ENCODE assay signal across 9 cellular contexts in the genomic region with DNA sequence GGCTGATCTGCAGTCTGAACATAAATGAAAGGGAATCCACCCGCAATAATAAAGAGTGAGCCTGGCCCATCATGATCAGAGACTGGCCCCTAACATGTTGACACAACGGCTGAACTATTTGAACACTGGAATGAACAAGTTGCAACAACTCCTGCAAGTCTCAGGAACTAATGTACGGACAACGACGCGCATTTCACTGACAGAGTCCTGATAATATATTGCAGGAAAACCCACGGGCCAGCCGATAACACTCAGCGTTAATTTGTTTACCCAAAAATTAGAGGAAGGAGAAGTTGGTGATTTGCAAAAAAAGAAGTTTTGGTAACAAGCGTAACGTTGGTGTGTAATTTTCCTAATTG.
A peak's percentile ranks its signal among the peaks of the same experiment; 100 is the strongest.
DNase-seq lines count a peak whose midpoint lies in the region; ATAC-seq and TF ChIP-seq lines count a peak whose summit lies in the region.
"Had no signal": no experiment of that assay in that cellular context is flagged by ENCODE, and none has a peak within 500 bp of the region (broad histone marks: within the 10 kb centered on the region; RNA-seq: fewer than 3 reads in every experiment).

No MANE protein-coding gene starts in this region.

- H3K9me3 Mint-ChIP-seq in activated naive CD4-positive, alpha-beta T cell treated with anti-CD3 and anti-CD28 coated beads for 36 hours, result peaks cover 2% of the 10 kb centered on the region

- peak overlapping the region; percentile 55 for H3K27ac Mint-ChIP-seq in activated naive CD4-positive, alpha-beta T cell treated with anti-CD3 and anti-CD28 coated beads for 36 hours

- peak; percentile 45 for ATAC-seq in HG03460 (IDR thresholded peaks at IDR 0.05; ENCODE audit: unreplicated experiment)
- peak; percentile 39 for ATAC-seq in upper lobe of right lung
- ATAC-seq in GM21381 (IDR thresholded peaks at IDR 0.05; ENCODE audit: unreplicated experiment), result no peak

- no peak for DNase-seq in activated naive CD4-positive, alpha-beta T cell treated with anti-CD3 and anti-CD28 coated beads for 36 hours
- no peak for DNase-seq in activated naive CD4-positive, alpha-beta T cell (lab: John Stamatoyannopoulos, UW)
- DNase-seq in epithelial cell of prostate (ENCODE audit: low read depth, low spot score) (peak; percentile 60), upper lobe of right lung (no peak), T-helper 9 cell (no peak), DMS53 treated with DMSO at 0.1 percent for 48 hours (lab: John Stamatoyannopoulos, UW; ENCODE audit: unreplicated experiment) (no peak)
- DNase-seq: esophagus squamous epithelium had no signal

- peak overlapping the region; percentile 9 for H3K4me3 ChIP-seq in upper lobe of right lung

- TF ChIP-seq CTCF in upper lobe of right lung (IDR thresholded peaks at IDR 0.05), result no peak

- no peaks in the 10 kb centered on the region for H3K9me3 ChIP-seq in upper lobe of right lung
- H3K9me3 ChIP-seq: esophagus squamous epithelium had no signal

- peaks cover 2% of the 10 kb centered on the region for H3K36me3 Mint-ChIP-seq in activated naive CD4-positive, alpha-beta T cell treated with anti-CD3 and anti-CD28 coated beads for 36 hours (ENCODE audit: low read depth)

- peaks cover 18% of the 10 kb centered on the region for H3K4me1 Mint-ChIP-seq in activated naive CD4-positive, alpha-beta T cell treated with anti-CD3 and anti-CD28 coated beads for 36 hours (ENCODE audit: low read depth)

- CTCF ChIA-PET in activated naive CD4-positive, alpha-beta T cell treated with anti-CD3 and anti-CD28 coated beads for 36 hours (lab: Charles Lee), result interaction anchor here (0.7 kb wide), 1 partner anchor 105 kb away, joined by 3 read pairs; no protein-coding TSS in a partner anchor

- H3K27ac ChIP-seq in epithelial cell of prostate (peak overlapping the region; percentile 90), upper lobe of right lung (no peak overlapping the region)

- H3K36me3 ChIP-seq in upper lobe of right lung, result no peaks in the 10 kb centered on the region
- H3K36me3 ChIP-seq: esophagus squamous epithelium had no signal

- intact Hi-C loops in activated naive CD4-positive, alpha-beta T cell treated with anti-CD3 and anti-CD28 coated beads for 36 hours (cut with micrococcal nuclease), result no loop called here
- intact Hi-C loops in upper lobe of right lung (cut with DNase I), result no loop called here

- H3K27me3 Mint-ChIP-seq in activated naive CD4-positive, alpha-beta T cell treated with anti-CD3 and anti-CD28 coated beads for 36 hours (ENCODE audit: low read depth), result no peaks in the 10 kb centered on the region

- H3K4me1 ChIP-seq in upper lobe of right lung, result no peaks in the 10 kb centered on the region

- no peaks in the 10 kb centered on the region for H3K27me3 ChIP-seq in upper lobe of right lung
- H3K27me3 ChIP-seq: esophagus squamous epithelium had no signal

- peak overlapping the region; percentile 53 for H3K4me3 Mint-ChIP-seq in activated naive CD4-positive, alpha-beta T cell treated with anti-CD3 and anti-CD28 coated beads for 36 hours
